In the genomic region with DNA sequence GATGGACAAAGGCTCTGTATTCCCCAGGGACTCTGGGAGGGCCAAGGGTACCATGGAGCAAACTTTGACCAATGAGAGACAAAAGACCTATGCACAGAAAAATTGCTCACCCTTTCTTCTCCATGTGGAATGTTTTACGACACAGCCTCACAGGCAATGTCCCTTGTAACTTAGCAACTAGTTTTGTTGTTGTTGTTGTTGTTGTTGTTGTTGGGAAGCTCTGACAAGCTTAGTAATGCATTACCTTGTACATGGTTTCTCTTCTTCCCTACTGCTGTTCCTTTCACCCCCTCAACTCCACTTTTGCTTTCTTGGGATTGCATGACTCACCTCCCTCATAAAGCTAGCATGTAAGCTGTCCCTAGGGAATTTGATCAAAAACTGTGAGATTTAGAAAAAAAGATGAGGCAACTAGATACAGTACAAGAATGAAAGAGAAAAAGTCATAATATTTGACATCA, we compare ENCODE assay signal across 1 cellular context.
TF ChIP-seq lines count a peak whose summit lies in the region.

No MANE protein-coding gene starts in this region.

TF ChIP-seq in HepG2, 621 proteins besides CTCF, POLR2A, EP300 and RAD21 (continued from another document):
- TF ChIP-seq, protein P1, sequence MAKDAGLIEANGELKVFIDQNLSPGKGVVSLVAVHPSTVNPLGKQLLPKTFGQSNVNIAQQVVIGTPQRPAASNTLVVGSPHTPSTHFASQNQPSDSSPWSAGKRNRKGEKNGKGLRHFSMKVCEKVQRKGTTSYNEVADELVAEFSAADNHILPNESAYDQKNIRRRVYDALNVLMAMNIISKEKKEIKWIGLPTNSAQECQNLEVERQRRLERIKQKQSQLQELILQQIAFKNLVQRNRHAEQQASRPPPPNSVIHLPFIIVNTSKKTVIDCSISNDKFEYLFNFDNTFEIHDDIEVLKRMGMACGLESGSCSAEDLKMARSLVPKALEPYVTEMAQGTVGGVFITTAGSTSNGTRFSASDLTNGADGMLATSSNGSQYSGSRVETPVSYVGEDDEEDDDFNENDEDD (CRISPR knock-in tag; IDR thresholded peaks at IDR 0.05; ENCODE audit: borderline replicate concordance): no peak
TF ChIP-seq in HepG2: peak in this region for 0.
